Comparison of ENCODE assay signal across 13 cellular contexts in genomic region chr15:92924216-92924615, GRCh38. TPM values are rescaled to one million over a fixed set of nuclear protein-coding genes. Genes with fewer than 3 reads are reported as not detected.
DNase-seq lines count a peak whose midpoint lies in the region; ATAC-seq lines count a peak whose summit lies in the region.
"Had no signal": no experiment of that assay in that cellular context is flagged by ENCODE, and none has a peak within 500 bp of the region (broad histone marks: within the 10 kb centered on the region; RNA-seq: fewer than 3 reads in every experiment).

No MANE protein-coding gene starts in this region.

- DNase-seq in activated CD4-positive, alpha-beta T cell treated with anti-CD3 and anti-CD28 coated beads for 36 hours, result no peak
- DNase-seq in activated CD4-positive, alpha-beta T cell treated with anti-CD3 and anti-CD28 coated beads for 48 hours, result no peak
- DNase-seq in activated naive CD8-positive, alpha-beta T cell treated with anti-CD3 and anti-CD28 coated beads, Interleukin-2, amount 50 U/mL, for 24 hours, result no peak
- DNase-seq in left lobe of liver (ENCODE audit: low spot score) (no peak), left colon (no peak), OCI-M2 (lab: John Stamatoyannopoulos, UW; ENCODE audit: unreplicated experiment) (no peak)
- DNase-seq: activated CD4-positive, alpha-beta T cell treated with anti-CD3 and anti-CD28 coated beads, Interleukin-2, amount 50 U/mL, for 48 hours; EL; foreskin keratinocyte; NCI-H524 treated with DMSO at 0.1 percent for 48 hours; stimulated activated naive CD4-positive, alpha-beta T cell had no signal

- no peak overlapping the region for H3K4me3 Mint-ChIP-seq in activated CD4-positive, alpha-beta T cell treated with anti-CD3 and anti-CD28 coated beads for 36 hours
- no peak overlapping the region for H3K4me3 Mint-ChIP-seq in activated naive CD8-positive, alpha-beta T cell treated with anti-CD3 and anti-CD28 coated beads, Interleukin-2, amount 50 U/mL, for 24 hours
- H3K4me3 Mint-ChIP-seq in stimulated activated memory B cell treated with anti-CD40 and anti-IgM and Interleukin-4, amounts not matched to agents 10 μg/mL and 1 μg/mL and 100 μg/mL, for 72 hours, result no peak overlapping the region

- peak overlapping the region; percentile 52 for H3K27ac Mint-ChIP-seq in activated CD4-positive, alpha-beta T cell treated with anti-CD3 and anti-CD28 coated beads for 36 hours
- H3K27ac Mint-ChIP-seq in activated naive CD8-positive, alpha-beta T cell treated with anti-CD3 and anti-CD28 coated beads, Interleukin-2, amount 50 U/mL, for 24 hours, result peak overlapping the region; percentile 85
- H3K27ac Mint-ChIP-seq in stimulated activated memory B cell treated with anti-CD40 and anti-IgM and Interleukin-4, amounts not matched to agents 10 μg/mL and 1 μg/mL and 100 μg/mL, for 72 hours, result peak overlapping the region; percentile 79

- no peaks in the 10 kb centered on the region for H3K9me3 Mint-ChIP-seq in activated CD4-positive, alpha-beta T cell treated with anti-CD3 and anti-CD28 coated beads for 36 hours (ENCODE audit: low read depth)
- H3K9me3 Mint-ChIP-seq in activated naive CD8-positive, alpha-beta T cell treated with anti-CD3 and anti-CD28 coated beads, Interleukin-2, amount 50 U/mL, for 24 hours, result no peaks in the 10 kb centered on the region
- no peaks in the 10 kb centered on the region for H3K9me3 Mint-ChIP-seq in stimulated activated memory B cell treated with anti-CD40 and anti-IgM and Interleukin-4, amounts not matched to agents 10 μg/mL and 1 μg/mL and 100 μg/mL, for 72 hours

- CTCF ChIA-PET in activated CD4-positive, alpha-beta T cell treated with anti-CD3 and anti-CD28 coated beads for 36 hours (lab: Charles Lee), result interaction anchor here (0.6 to 2.9 kb wide), 10 partner anchors 13 to 131 kb away, joined by 3 to 14 read pairs (median 4); no protein-coding TSS in a partner anchor

- ATAC-seq in activated CD4-positive, alpha-beta T cell treated with anti-CD3 and anti-CD28 coated beads for 36 hours, result no peak
- ATAC-seq in activated naive CD8-positive, alpha-beta T cell treated with anti-CD3 and anti-CD28 coated beads, Interleukin-2, amount 50 U/mL, for 24 hours, result no peak
- peak; percentile 35 for ATAC-seq in left lobe of liver
- ATAC-seq in stimulated activated memory B cell treated with anti-CD40 and anti-IgM and Interleukin-4, amounts not matched to agents 10 μg/mL and 1 μg/mL and 100 μg/mL, for 72 hours, result no peak
- ATAC-seq in left colon, result no peak
- ATAC-seq in HG02642 (IDR thresholded peaks at IDR 0.05; ENCODE audit: poor library complexity, unreplicated experiment), result no peak
- ATAC-seq: foreskin keratinocyte had no signal

- intact Hi-C loops in activated CD4-positive, alpha-beta T cell treated with anti-CD3 and anti-CD28 coated beads for 36 hours (cut with DNase I, micrococcal nuclease), result loop anchor here in 1 of 2 experiments (10.0 kb wide), 1 partner anchor 91 kb away; no protein-coding TSS in a partner anchor
- intact Hi-C loops in left colon (cut with DNase I, micrococcal nuclease), result no loop called here

- no peaks in the 10 kb centered on the region for H3K27me3 Mint-ChIP-seq in activated CD4-positive, alpha-beta T cell treated with anti-CD3 and anti-CD28 coated beads for 36 hours
- no peaks in the 10 kb centered on the region for H3K27me3 Mint-ChIP-seq in activated naive CD8-positive, alpha-beta T cell treated with anti-CD3 and anti-CD28 coated beads, Interleukin-2, amount 50 U/mL, for 24 hours
- H3K27me3 Mint-ChIP-seq in stimulated activated memory B cell treated with anti-CD40 and anti-IgM and Interleukin-4, amounts not matched to agents 10 μg/mL and 1 μg/mL and 100 μg/mL, for 72 hours, result no peaks in the 10 kb centered on the region

- POLR2A ChIA-PET in activated CD4-positive, alpha-beta T cell treated with anti-CD3 and anti-CD28 coated beads for 36 hours (lab: Charles Lee), result interaction anchor here (0.8 kb wide), 2 partner anchors 17 to 25 kb away, joined by 3 read pairs; no protein-coding TSS in a partner anchor

- H3K4me1 Mint-ChIP-seq in activated CD4-positive, alpha-beta T cell treated with anti-CD3 and anti-CD28 coated beads for 36 hours, result peaks cover 93% of the 10 kb centered on the region
- peaks cover 68% of the 10 kb centered on the region for H3K4me1 Mint-ChIP-seq in activated naive CD8-positive, alpha-beta T cell treated with anti-CD3 and anti-CD28 coated beads, Interleukin-2, amount 50 U/mL, for 24 hours
- H3K4me1 Mint-ChIP-seq in stimulated activated memory B cell treated with anti-CD40 and anti-IgM and Interleukin-4, amounts not matched to agents 10 μg/mL and 1 μg/mL and 100 μg/mL, for 72 hours, result peaks cover 66% of the 10 kb centered on the region

- peaks cover 77% of the 10 kb centered on the region for H3K36me3 Mint-ChIP-seq in activated CD4-positive, alpha-beta T cell treated with anti-CD3 and anti-CD28 coated beads for 36 hours (ENCODE audit: low read depth)
- peaks cover 70% of the 10 kb centered on the region for H3K36me3 Mint-ChIP-seq in activated naive CD8-positive, alpha-beta T cell treated with anti-CD3 and anti-CD28 coated beads, Interleukin-2, amount 50 U/mL, for 24 hours (ENCODE audit: low read depth)
- H3K36me3 Mint-ChIP-seq in stimulated activated memory B cell treated with anti-CD40 and anti-IgM and Interleukin-4, amounts not matched to agents 10 μg/mL and 1 μg/mL and 100 μg/mL, for 72 hours, result peaks cover 65% of the 10 kb centered on the region

RNA-seq across cellular contexts. Expression of gene CHD2, which starts 24.1 kb away (rescaled TPM):
- 100 to 1,000 TPM; 118 to 149 TPM for total RNA-seq in activated CD4-positive, alpha-beta T cell treated with anti-CD3 and anti-CD28 coated beads for 36 hours
- 53.1 TPM for total RNA-seq in left lobe of liver
- 10 to 100 TPM; 85.7 to 86.9 TPM for total RNA-seq in left colon
